16 cellular contexts compared by ENCODE assay signal in genomic region chr13:51726446-51727185, GRCh38.
DNase-seq lines count a peak whose midpoint lies in the region; ATAC-seq, FAIRE-seq and TF ChIP-seq lines count a peak whose summit lies in the region.
"Had no signal": no experiment of that assay in that cellular context is flagged by ENCODE, and none has a peak within 500 bp of the region (broad histone marks: within the 10 kb centered on the region; RNA-seq: fewer than 3 reads in every experiment).

No MANE protein-coding gene starts in this region.

- H3K79me2 ChIP-seq in HepG2 (ENCODE audit: insufficient read depth, low read length) = no peaks in the 10 kb centered on the region

- no peak overlapping the region for H3K4me2 ChIP-seq in HepG2 (ENCODE audit: low read depth, low read length)

- H3K27ac ChIP-seq in liver (ENCODE audit: low read depth in 1 of 2, low read length in 2 of 2) (peak overlapping the region; percentile 22 to 68), HepG2 (ENCODE audit: extremely low read length, insufficient read depth, low read length) (no peak overlapping the region), coronary artery (peak overlapping the region; percentile 47 to 55)
- H3K27ac ChIP-seq: lower lobe of right lung, testis had no signal

- FAIRE-seq in HepG2 (lab: Jason Lieb, UNC) = no peak

- H3K4me1 ChIP-seq in liver (ENCODE audit: control insufficient read depth in 4 of 4, insufficient read depth in 4 of 4, low read length in 3 of 4) = peaks cover 6 to 25% (median 16%) of the 10 kb centered on the region in 4 donors
- peaks cover 31% of the 10 kb centered on the region for H3K4me1 ChIP-seq in HepG2 (ENCODE audit: insufficient read depth, low read length)

- no peak overlapping the region for H2AFZ ChIP-seq in HepG2 (ENCODE audit: low read length)

- intact Hi-C loops in HepG2 (cut with micrococcal nuclease; ENCODE audit: unreplicated experiment) = no loop called here

- 30% methylated on average over 3 of the region's 3 CpGs for WGBS in liver
- WGBS in HepG2 (ENCODE audit: low lambda C conversion rate) = 96% methylated on average over 3 of the region's 3 CpGs

- POLR2A ChIA-PET in HepG2 (lab: Yijun Ruan, JAX) = no interaction called here

- TF ChIP-seq RAD21 in liver (IDR thresholded peaks at IDR 0.05) = peak; percentile 33 to 43
- no peak for TF ChIP-seq RAD21 in HepG2 (CRISPR knock-in tag; IDR thresholded peaks at IDR 0.05)

- CTCF ChIA-PET in HepG2 (lab: Yijun Ruan, JAX; ENCODE audit: low intra/inter-chr PET ratio, low total read pairs) = no interaction called here

- H3K4me3 ChIP-seq in liver (ENCODE audit: low read depth in 1 of 3, low read length in 3 of 3) (no peak overlapping the region), HepG2 (replicated peaks in 1 of 3; ENCODE audit: insufficient read depth in 1 of 3, low read depth in 2 of 3, low read length in 3 of 3) (no peak overlapping the region), coronary artery (no peak overlapping the region)
- H3K4me3 ChIP-seq: lower lobe of right lung, testis had no signal

- H3K36me3 ChIP-seq in liver (ENCODE audit: control insufficient read depth in 4 of 4, insufficient read depth in 3 of 4, low read depth in 1 of 4, low read length in 3 of 4) (no peaks in the 10 kb centered on the region), HepG2 (replicated peaks in 1 of 2; ENCODE audit: control insufficient read depth in 1 of 2, insufficient read depth in 2 of 2, low read length in 2 of 2) (peaks cover 10 to 56% of the 10 kb centered on the region in 2 experiments)

- H4K20me1 ChIP-seq in HepG2 (ENCODE audit: insufficient read depth, low read length) = no peaks in the 10 kb centered on the region

- in situ Hi-C loops in HepG2 (cut with HindIII; ENCODE audit: extremely low pct_ligation_motif_present, low pct_unique_long_range_greater_than_20kb) = no loop called here

- BruUV-seq in HepG2 (replicated peaks; lab: Mats Ljungman, UMichigan) = no TSS peak

- no peaks in the 10 kb centered on the region for H3K27me3 ChIP-seq in liver (ENCODE audit: control insufficient read depth in 4 of 4, insufficient read depth in 4 of 4, low read length in 3 of 4)
- no peaks in the 10 kb centered on the region for H3K27me3 ChIP-seq in HepG2 (ENCODE audit: control insufficient read depth in 1 of 2, insufficient read depth in 2 of 2, low read length in 2 of 2)
- H3K27me3 ChIP-seq: testis had no signal

- H3K9me3 ChIP-seq in liver (ENCODE audit: control insufficient read depth in 4 of 4, low read length in 3 of 4) (no peaks in the 10 kb centered on the region), HepG2 (ENCODE audit: low read length) (no peaks in the 10 kb centered on the region)
- H3K9me3 ChIP-seq: lower lobe of right lung, testis had no signal

- ATAC-seq in HepG2 (no peak), HG03135 (IDR thresholded peaks at IDR 0.05; ENCODE audit: unreplicated experiment) (no peak), GM21723 (IDR thresholded peaks at IDR 0.05; ENCODE audit: unreplicated experiment) (no peak)
- ATAC-seq: activated CD4-positive, CD25-positive, alpha-beta regulatory T cell treated with anti-CD3 and anti-CD28 coated beads, Interleukin-2, amount 50 U/mL, for 24 hours; effector memory CD8-positive, alpha-beta T cell; lower lobe of right lung had no signal

- no peak for DNase-seq in HepG2 (ENCODE audit: low spot score)
- DNase-seq in coronary artery (ENCODE audit: low spot score) = no peak
- DNase-seq in lung microvascular endothelial cell (ENCODE audit: low read depth in 2 of 2) = peak; percentile 19 to 92
- DNase-seq in AML-193 (lab: John Stamatoyannopoulos, UW) = no peak
- no peak for DNase-seq in GOT3 (lab: John Stamatoyannopoulos, UW)
- DNase-seq: activated naive CD8-positive, alpha-beta T cell treated with anti-CD3 and anti-CD28 coated beads, Interleukin-2, amount 10 ng/mL, durations not matched to agents 7 days and 5 days; effector memory CD8-positive, alpha-beta T cell; hippocampal formation; lower lobe of right lung; NCI-H1105; NCI-H345; testis had no signal

- TF ChIP-seq EP300 in HepG2 (IDR thresholded peaks at IDR 0.05; ENCODE audit: low read depth in 2 of 2, low read length in 2 of 2) = no peak
- TF ChIP-seq EP300 in HepG2 (CRISPR knock-in tag; IDR thresholded peaks at IDR 0.05; ENCODE audit: borderline replicate concordance) = no peak

- TF ChIP-seq CTCF in liver (IDR thresholded peaks at IDR 0.05; ENCODE audit: low read depth, low read length, missing input control) (no peak), HepG2 (CRISPR knock-in tag; IDR thresholded peaks at IDR 0.05) (no peak), coronary artery (IDR thresholded peaks at IDR 0.05) (no peak)

- no peak for TF ChIP-seq POLR2A in HepG2 (IDR thresholded peaks at IDR 0.05; ENCODE audit: insufficient read depth in 1 of 2, low read depth in 2 of 2, low read length in 2 of 2)

- H3K9ac ChIP-seq in liver (ENCODE audit: low read depth in 1 of 2, low read length in 2 of 2) = no peak overlapping the region
- no peak overlapping the region for H3K9ac ChIP-seq in HepG2 (ENCODE audit: insufficient read depth, low read depth, low read length)

TF ChIP-seq in liver, 16 proteins besides CTCF, POLR2A, EP300 and RAD21 (continues in another document):
- TF ChIP-seq GABPA (IDR thresholded peaks at IDR 0.05 in 1 of 2, conservative IDR thresholded peaks at IDR 0.05 in 1 of 2) (no peak), FOXA2 (IDR thresholded peaks at IDR 0.05) (no peak), MAX (IDR thresholded peaks at IDR 0.05) (no peak), REST (IDR thresholded peaks at IDR 0.05) (no peak), NR2F2 (IDR thresholded peaks at IDR 0.05) (no peak), HNF4G (IDR thresholded peaks at IDR 0.05) (no peak)

TF ChIP-seq in HepG2, 621 proteins besides CTCF, POLR2A, EP300 and RAD21:
- TF ChIP-seq EHMT2 (IDR thresholded peaks at IDR 0.05; ENCODE audit: borderline replicate concordance, low read depth, low read length) = no peak
- TF ChIP-seq ZBTB46 (CRISPR knock-in tag; IDR thresholded peaks at IDR 0.05; ENCODE audit: borderline replicate concordance) = no peak
- TF ChIP-seq BORCS8-MEF2B (CRISPR knock-in tag; IDR thresholded peaks at IDR 0.05) = no peak
- no peak for TF ChIP-seq NR2F2 (IDR thresholded peaks at IDR 0.05; ENCODE audit: borderline replicate concordance, low read depth)
- no peak for TF ChIP-seq HHEX (CRISPR knock-in tag; IDR thresholded peaks at IDR 0.05)
- no peak for TF ChIP-seq ADNP (CRISPR knock-in tag; IDR thresholded peaks at IDR 0.05)
- no peak for TF ChIP-seq GTF2F1 (IDR thresholded peaks at IDR 0.05; ENCODE audit: low read length)
- TF ChIP-seq ZFP36 (IDR thresholded peaks at IDR 0.05; ENCODE audit: borderline replicate concordance, low read depth, low read length, partially characterized antibody) = no peak

Comparison
In these comparisons a context has a peak if more than half of its experiments do, and no peak if none do; other contexts are left out.
1. DNase-seq: peak in lung microvascular endothelial cell (2 of 2); none in HepG2 (single experiment), coronary artery (single experiment), AML-193 (0 of 2) and GOT3 (single experiment).